Comparison of ENCODE assay signal across 8 cellular contexts in genomic region chr17:352421-353212, GRCh38. TPM values are rescaled to one million over a fixed set of nuclear protein-coding genes. Genes with fewer than 3 reads are reported as not detected.
DNase-seq lines count a peak whose midpoint lies in the region; ATAC-seq lines count a peak whose summit lies in the region.

A gene with protein sequence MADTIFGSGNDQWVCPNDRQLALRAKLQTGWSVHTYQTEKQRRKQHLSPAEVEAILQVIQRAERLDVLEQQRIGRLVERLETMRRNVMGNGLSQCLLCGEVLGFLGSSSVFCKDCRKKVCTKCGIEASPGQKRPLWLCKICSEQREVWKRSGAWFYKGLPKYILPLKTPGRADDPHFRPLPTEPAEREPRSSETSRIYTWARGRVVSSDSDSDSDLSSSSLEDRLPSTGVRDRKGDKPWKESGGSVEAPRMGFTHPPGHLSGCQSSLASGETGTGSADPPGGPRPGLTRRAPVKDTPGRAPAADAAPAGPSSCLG (minus strand): TSS chr17:352807. CDS start chr17:327543, 25,264 bp downstream.

- H3K4me3 ChIP-seq in esophagus (ENCODE audit: low read depth in 1 of 2, low read length in 2 of 2) = peak within 1 kb of the TSS in 1 of 2 donors; percentile 24
- H3K4me3 ChIP-seq in neuronal stem cell (ENCODE audit: low read length in 2 of 2) = peak within 1 kb of the TSS in 1 of 2 donors; percentile 52

- H3K23ac ChIP-seq in neuronal stem cell (ENCODE audit: low read depth, low read length, poor library complexity) = no peak within 1 kb of the TSS

- peak within 1 kb of the TSS; percentile 78 for H4K8ac ChIP-seq in neuronal stem cell (ENCODE audit: low read depth, low read length)

- peak within 1 kb of the TSS; percentile 98 for H3K18ac ChIP-seq in neuronal stem cell (ENCODE audit: low read length)

- peak within 1 kb of the TSS; percentile 76 for H2BK120ac ChIP-seq in neuronal stem cell (ENCODE audit: low read depth, low read length)

- 37 to 39% methylated on average over 22 of the region's 22 CpGs for WGBS in esophagus, 2 donors
- no CpG with 5 or more reads among the region's 22 CpGs for WGBS in neuronal stem cell (ENCODE audit: extremely low coverage in 2 of 2, insufficient read length in 2 of 2, insufficient replicate concordance in 1 of 2), 2 donors

- DNase-seq in DMS53 (lab: John Stamatoyannopoulos, UW) (peak; percentile 98), NCI-H82 (lab: John Stamatoyannopoulos, UW) (peak; percentile 97), neuronal stem cell (ENCODE audit: low spot score) (peak; percentile 48)
- DNase-seq in activated T-cell treated with anti-CD3 and anti-CD28 coated beads, Interleukin-2, amount 50 U/mL, for 48 hours = no peak

- peak within 1 kb of the TSS; percentile 19 for H2BK5ac ChIP-seq in neuronal stem cell (ENCODE audit: low read length)

- peak within 1 kb of the TSS; percentile 92 for H2BK12ac ChIP-seq in neuronal stem cell (ENCODE audit: low read length)

- H2BK15ac ChIP-seq in neuronal stem cell (ENCODE audit: low read length) = peak within 1 kb of the TSS; percentile 93

- peak within 1 kb of the TSS; percentile 80 for H4K91ac ChIP-seq in neuronal stem cell (ENCODE audit: low read depth, low read length, poor library complexity)

- peaks cover 3% of the 10 kb centered on the region for H3K79me1 ChIP-seq in neuronal stem cell (ENCODE audit: low read depth, low read length)

- peak within 1 kb of the TSS; percentile 92 for H2AFZ ChIP-seq in neuronal stem cell (ENCODE audit: low read length)

- peak within 1 kb of the TSS; percentile 36 for H3K4me2 ChIP-seq in neuronal stem cell (ENCODE audit: insufficient read depth, low read length, poor library complexity, severe bottlenecking)

- peak within 1 kb of the TSS; percentile 75 for H3K9ac ChIP-seq in neuronal stem cell (ENCODE audit: low read depth, low read length, poor library complexity)

- H3K27ac ChIP-seq in esophagus (ENCODE audit: low read depth in 2 of 2, low read length in 1 of 2) (peak within 1 kb of the TSS; percentile 84 to 91), neuronal stem cell (replicated peaks; ENCODE audit: low read length) (peak within 1 kb of the TSS; percentile 5)

- peak within 1 kb of the TSS; percentile 60 for H2AK5ac ChIP-seq in neuronal stem cell (ENCODE audit: low read depth, low read length)

- ATAC-seq in HG03432 (IDR thresholded peaks at IDR 0.05; ENCODE audit: unreplicated experiment) (no peak), GM21423 (IDR thresholded peaks at IDR 0.05; ENCODE audit: unreplicated experiment) (no peak), HG02981 (IDR thresholded peaks at IDR 0.05; ENCODE audit: unreplicated experiment) (no peak)

- H3K4ac ChIP-seq in neuronal stem cell (ENCODE audit: low read length) = no peak within 1 kb of the TSS

- H3K36me3 ChIP-seq in esophagus (ENCODE audit: control insufficient read depth in 2 of 2, insufficient read depth in 2 of 2, low read length in 1 of 2) (no peaks in the 10 kb centered on the region), neuronal stem cell (replicated peaks in 1 of 2; ENCODE audit: control insufficient read depth in 2 of 2, insufficient read depth in 2 of 2, low read length in 2 of 2) (no peaks in the 10 kb centered on the region)

- peak within 1 kb of the TSS; percentile 57 for H3K14ac ChIP-seq in neuronal stem cell (ENCODE audit: low read length)

- H3K27me3 ChIP-seq in esophagus (ENCODE audit: control insufficient read depth in 1 of 2, insufficient read depth in 2 of 2, low read length in 2 of 2) = no peaks in the 10 kb centered on the region
- no peaks in the 10 kb centered on the region for H3K27me3 ChIP-seq in neuronal stem cell (ENCODE audit: control insufficient read depth in 3 of 3, insufficient read depth in 3 of 3, low read depth in 1 of 3, low read length in 3 of 3)

- H3K4me1 ChIP-seq in esophagus (ENCODE audit: control insufficient read depth in 2 of 2, insufficient read depth in 2 of 2, low read length in 1 of 2) = peaks cover 0 to 43% of the 10 kb centered on the region in 2 donors
- peaks cover 19 to 22% of the 10 kb centered on the region in 2 donors for H3K4me1 ChIP-seq in neuronal stem cell (ENCODE audit: control insufficient read depth in 2 of 2, insufficient read depth in 1 of 2, low read depth in 1 of 2, low read length in 2 of 2)

- H3K9me3 ChIP-seq in esophagus (ENCODE audit: control insufficient read depth in 2 of 2, insufficient read depth in 1 of 2, low read depth in 1 of 2, low read length in 1 of 2) (no peaks in the 10 kb centered on the region), neuronal stem cell (replicated peaks in 1 of 2; ENCODE audit: control insufficient read depth in 2 of 2, insufficient read depth in 1 of 2, low read depth in 1 of 2, low read length in 2 of 2) (peaks cover 2% of the 10 kb centered on the region in 2 donors)

RNA-seq across cellular contexts. Expression of the gene that starts here (rescaled TPM):
- polyA plus RNA-seq in esophagus = 1 to 10 TPM; 3.2 to 6.1 TPM
- polyA plus RNA-seq in neuronal stem cell (2013, experiment 1 of 2) = 7.7 TPM
- 6.5 TPM for polyA plus RNA-seq in neuronal stem cell (2013, experiment 2 of 2)

Comparison
In these comparisons a context has a peak if more than half of its experiments do, and no peak if none do; other contexts are left out.
1. DNase-seq: peak in DMS53 (single experiment), NCI-H82 (single experiment) and neuronal stem cell (single experiment); none in activated T-cell treated with anti-CD3 and anti-CD28 coated beads, Interleukin-2, amount 50 U/mL, for 48 hours (0 of 2).